ENCODE assay signal across 21 cellular contexts in genomic region chr11:96141649-96142048, GRCh38.
"Had no signal": no experiment of that assay in that cellular context is flagged by ENCODE, and none has a peak within 500 bp of the region (broad histone marks: within the 10 kb centered on the region; RNA-seq: fewer than 3 reads in every experiment).

No MANE protein-coding gene starts in this region.

- H3K9me3 ChIP-seq: heart left ventricle, right atrium auricular region, tibial artery had no signal

- H3K27me3 ChIP-seq: dorsolateral prefrontal cortex, heart left ventricle, right atrium auricular region, tibial artery had no signal

- ATAC-seq: activated naive CD4-positive, alpha-beta T cell treated with anti-CD3 and anti-CD28 coated beads, Interleukin-2, amount 50 U/mL, for 72 hours; heart left ventricle; left colon had no signal

- H3K4me3 ChIP-seq: dorsolateral prefrontal cortex, heart left ventricle, lung, right atrium auricular region, tibial artery had no signal

- H3K36me3 Mint-ChIP-seq: immature natural killer cell, naive B cell had no signal

- H3K9me3 Mint-ChIP-seq: activated T-helper 2 cell treated with anti-CD3 and anti-CD28 coated beads, Interferon-gamma antibody, Interleukin-2, Interleukin-4, amounts not matched to agents 10 μg/mL and 5 μg/mL and 100 μg/mL, durations not matched to agents 14 hours and 24 hours and 36 hours; endodermal cell; immature natural killer cell; naive B cell; T-helper 2 cell treated with Interferon-gamma antibody and Interleukin-4, amounts not matched to agents 5 μg/mL and 100 μg/mL, for 36 hours had no signal

- H3K4me3 Mint-ChIP-seq: activated CD4-positive, alpha-beta T cell treated with anti-CD3 and anti-CD28 coated beads, Interleukin-2, amount 10 ng/mL, durations not matched to agents 7 days and 5 days; endodermal cell; immature natural killer cell; naive B cell; T-helper 2 cell treated with Interferon-gamma antibody and Interleukin-4, amounts not matched to agents 5 μg/mL and 100 μg/mL, for 36 hours had no signal

- DNase-seq: activated CD4-positive, alpha-beta T cell treated with anti-CD3 and anti-CD28 coated beads, Interleukin-2, amount 10 ng/mL, durations not matched to agents 7 days and 5 days; activated T-cell treated with anti-CD3 and anti-CD28 coated beads for 4 hours; anterior cingulate cortex; endodermal cell; heart left ventricle; immature natural killer cell; left colon; naive B cell; occipital lobe; stimulated activated CD4-positive, alpha-beta T cell treated with anti-CD3 and anti-CD28 coated beads, Interleukin-15, amount 100 ng/mL, for 24 hours; stimulated activated CD4-positive, alpha-beta T cell treated with anti-CD3 and anti-CD28 coated beads, Interleukin-4, amount 100 ng/mL, for 1 hour; stimulated activated naive CD4-positive, alpha-beta T cell; SW 1271; tibial artery had no signal

- H3K27me3 Mint-ChIP-seq: activated CD4-positive, alpha-beta T cell treated with anti-CD3 and anti-CD28 coated beads, Interleukin-2, amount 10 ng/mL, durations not matched to agents 7 days and 5 days; naive B cell; progenitor cell of endocrine pancreas had no signal

- H3K36me3 ChIP-seq: heart left ventricle, right atrium auricular region, tibial artery had no signal

- H3K27ac Mint-ChIP-seq: activated CD4-positive, alpha-beta T cell treated with anti-CD3 and anti-CD28 coated beads, Interleukin-2, amount 10 ng/mL, durations not matched to agents 7 days and 5 days; activated T-helper 2 cell treated with anti-CD3 and anti-CD28 coated beads, Interferon-gamma antibody, Interleukin-2, Interleukin-4, amounts not matched to agents 10 μg/mL and 5 μg/mL and 100 μg/mL, durations not matched to agents 14 hours and 24 hours and 36 hours; endodermal cell; immature natural killer cell; progenitor cell of endocrine pancreas; T-helper 2 cell treated with Interferon-gamma antibody and Interleukin-4, amounts not matched to agents 5 μg/mL and 100 μg/mL, for 36 hours had no signal

- H3K27ac ChIP-seq: right atrium auricular region, tibial artery had no signal
